Comparison of ENCODE assay signal across 16 cellular contexts in genomic region chr12:41605528-41606295, GRCh38.
DNase-seq lines count a peak whose midpoint lies in the region; ATAC-seq, FAIRE-seq and TF ChIP-seq lines count a peak whose summit lies in the region.
"Had no signal": no experiment of that assay in that cellular context is flagged by ENCODE, and none has a peak within 500 bp of the region (broad histone marks: within the 10 kb centered on the region; RNA-seq: fewer than 3 reads in every experiment).

No MANE protein-coding gene starts in this region.

- H3K9me2 ChIP-seq in Karpas-422 (replicated peaks; ENCODE audit: insufficient read depth, low read length) = no peaks in the 10 kb centered on the region

- H3K4me2 ChIP-seq in Karpas-422 (ENCODE audit: low read depth, low read length, poor library complexity, severe bottlenecking) (peak overlapping the region; percentile 65), smooth muscle cell (no peak overlapping the region)

- in situ Hi-C loops in KBM-7 (cut with MboI; ENCODE audit: low pct_unique_long_range_greater_than_20kb, low sequenced_read_pairs) = no loop called here

- H3K36me3 ChIP-seq in Karpas-422 (ENCODE audit: insufficient read depth, low read length) (no peaks in the 10 kb centered on the region), bronchial epithelial cell (ENCODE audit: control insufficient read depth, insufficient read depth, low read length) (no peaks in the 10 kb centered on the region), smooth muscle cell (ENCODE audit: low read depth) (no peaks in the 10 kb centered on the region)
- H3K36me3 ChIP-seq: tibial nerve had no signal

- no peaks in the 10 kb centered on the region for H3F3A ChIP-seq in smooth muscle cell (ENCODE audit: low read depth)

- H2AFZ ChIP-seq in Karpas-422 (ENCODE audit: low read length) = peak overlapping the region; percentile 24; the same call in 1 of the 2 replicates
- peak overlapping the region; percentile 67 for H2AFZ ChIP-seq in smooth muscle cell (ENCODE audit: low read depth)

- H3K27me3 ChIP-seq in Karpas-422 (ENCODE audit: low read length) (no peaks in the 10 kb centered on the region), bronchial epithelial cell (ENCODE audit: control insufficient read depth, insufficient read depth, low read length) (no peaks in the 10 kb centered on the region), smooth muscle cell (ENCODE audit: low read depth) (no peaks in the 10 kb centered on the region)
- H3K27me3 ChIP-seq: tibial nerve had no signal

- H3K4me1 ChIP-seq in Karpas-422 (ENCODE audit: low read length) = peaks cover 37% of the 10 kb centered on the region
- H3K4me1 ChIP-seq in smooth muscle cell (ENCODE audit: low read depth) = peaks cover 11% of the 10 kb centered on the region

- H4K20me1 ChIP-seq in Karpas-422 (ENCODE audit: insufficient read depth, low read depth, low read length) (no peaks in the 10 kb centered on the region), smooth muscle cell (ENCODE audit: low read depth) (no peaks in the 10 kb centered on the region)

- H3K27ac ChIP-seq in Karpas-422 (ENCODE audit: low read length) (peak overlapping the region; percentile 82), smooth muscle cell (ENCODE audit: low read depth) (no peak overlapping the region)
- H3K27ac ChIP-seq: skin epidermis, tibial nerve had no signal

- peak; percentile 94 for FAIRE-seq in bronchial epithelial cell (lab: Jason Lieb, UNC)
- FAIRE-seq: frontal cortex, islet of Langerhans had no signal

- 76% methylated on average over 16 of the region's 16 CpGs for WGBS in smooth muscle cell (ENCODE audit: low lambda C conversion rate)

- peak overlapping the region; percentile 54 for H3K4me3 ChIP-seq in Karpas-422 (ENCODE audit: low read length)
- no peak overlapping the region for H3K4me3 ChIP-seq in bronchial epithelial cell (ENCODE audit: low read depth, low read length)
- H3K4me3 ChIP-seq in smooth muscle cell = no peak overlapping the region
- H3K4me3 ChIP-seq: skin epidermis, tibial nerve had no signal

- peak; percentile 54 for ATAC-seq in GM21390 (IDR thresholded peaks at IDR 0.05; ENCODE audit: unreplicated experiment)
- ATAC-seq: naive thymus-derived CD8-positive, alpha-beta T cell had no signal

- DNase-seq in Karpas-422 = peak; percentile 82
- DNase-seq in bronchial epithelial cell (ENCODE audit: low read depth) = no peak
- DNase-seq in smooth muscle cell (lab: John Stamatoyannopoulos, UW; ENCODE audit: unreplicated experiment) = no peak
- no peak for DNase-seq in NCI-H146 treated with DMSO at 0.1 percent for 48 hours (lab: John Stamatoyannopoulos, UW; ENCODE audit: unreplicated experiment)
- DNase-seq in NCI-H2227 (lab: John Stamatoyannopoulos, UW; ENCODE audit: unreplicated experiment) = no peak
- no peak for DNase-seq in NCI-H187 (lab: John Stamatoyannopoulos, UW)
- no peak for DNase-seq in KBM-7
- DNase-seq: effector CD8-positive, alpha-beta T cell; naive thymus-derived CD8-positive, alpha-beta T cell; NCI-H446; SIG-M5 had no signal

- no peaks in the 10 kb centered on the region for H3K79me2 ChIP-seq in Karpas-422 (ENCODE audit: low read length)
- H3K79me2 ChIP-seq in smooth muscle cell (ENCODE audit: low read depth) = no peaks in the 10 kb centered on the region

- H3K9me3 ChIP-seq in Karpas-422 (ENCODE audit: low read length) (no peaks in the 10 kb centered on the region), smooth muscle cell (replicated peaks; ENCODE audit: low read depth) (no peaks in the 10 kb centered on the region)
- H3K9me3 ChIP-seq: tibial nerve had no signal

- H3K9ac ChIP-seq in Karpas-422 (ENCODE audit: low read length) (peak overlapping the region; percentile 49), smooth muscle cell (ENCODE audit: low read depth) (no peak overlapping the region)

- no peak for TF ChIP-seq CTCF in bronchial epithelial cell (IDR thresholded peaks at IDR 0.05; ENCODE audit: insufficient read depth, low read length, severe bottlenecking)
- TF ChIP-seq CTCF in smooth muscle cell (IDR thresholded peaks at IDR 0.05; ENCODE audit: borderline replicate concordance, insufficient read depth, poor library complexity, severe bottlenecking) = no peak
